Comparison of ENCODE assay signal across 1 cellular context in genomic region chr2:79640001-79640400, GRCh38.
TF ChIP-seq lines count a peak whose summit lies in the region.

No MANE protein-coding gene starts in this region.

TF ChIP-seq in GM23338, 12 proteins besides CTCF, POLR2A, EP300 and RAD21 (continued from another document):
- no peak for TF ChIP-seq REST (IDR thresholded peaks at IDR 0.05; ENCODE audit: unreplicated experiment)
